Comparison of ENCODE assay signal across 27 cellular contexts in genomic region chr11:100080401-100080800, GRCh38.
"Had no signal": no experiment of that assay in that cellular context is flagged by ENCODE, and none has a peak within 500 bp of the region (broad histone marks: within the 10 kb centered on the region; RNA-seq: fewer than 3 reads in every experiment).

No MANE protein-coding gene starts in this region.

- H3K79me2 ChIP-seq: hepatocyte, parathyroid adenoma had no signal

- H3K36me3 ChIP-seq: left lung, lower lobe of right lung, right lobe of liver, stomach, thyroid gland, transverse colon, upper lobe of left lung, vagina had no signal

- H2AFZ ChIP-seq: hepatocyte, parathyroid adenoma had no signal

- H3K27me3 ChIP-seq: hepatocyte, left lung, right lobe of liver, stomach, testis, thyroid gland, transverse colon, upper lobe of left lung, vagina had no signal

- DNase-seq: immature natural killer cell; kidney; left colon; left lung; lower lobe of right lung; mammary epithelial cell; mesenchymal stem cell; naive B cell; natural killer cell; nephron progenitor cell; nucleus accumbens; psoas muscle; right lobe of liver; stimulated activated CD4-positive, alpha-beta T cell treated with anti-CD3 and anti-CD28 coated beads, Interleukin-12 subunit alpha, Interleukin-12 subunit beta, amount 100 ng/mL, for 4 hours; stimulated activated CD4-positive, alpha-beta T cell treated with anti-CD3 and anti-CD28 coated beads, Interleukin-15, amount 100 ng/mL, for 24 hours; stimulated activated CD4-positive, alpha-beta T cell treated with anti-CD3 and anti-CD28 coated beads, Interleukin-2, amount 100 ng/mL, for 24 hours; stimulated activated CD4-positive, alpha-beta T cell treated with anti-CD3 and anti-CD28 coated beads, Interleukin-4, amount 100 ng/mL, for 1 hour; stimulated activated naive B cell treated with anti-CD40 and anti-IgM and Interleukin-4, amounts not matched to agents 10 μg/mL and 1 μg/mL and 100 μg/mL, for 72 hours; stimulated activated naive CD8-positive, alpha-beta T cell treated with anti-CD3 and anti-CD28 coated beads, Interleukin-15, Interleukin-2, amounts not matched to agents 100 U/mL and 50 U/mL, for 24 hours; stomach; testis; thyroid gland; transverse colon; upper lobe of left lung had no signal

- H3K9me3 ChIP-seq: left lung, lower lobe of right lung, psoas muscle, right lobe of liver, stomach, testis, thyroid gland, transverse colon, upper lobe of left lung, vagina had no signal

- H3K4me2 ChIP-seq: hepatocyte had no signal

- H3K4me1 ChIP-seq: left lung, lower lobe of right lung, parathyroid adenoma, psoas muscle, right lobe of liver, stomach, testis, thyroid gland, transverse colon, upper lobe of left lung, vagina had no signal

- H3K27ac ChIP-seq: hepatocyte, left lung, lower lobe of right lung, parathyroid adenoma, psoas muscle, right lobe of liver, stomach, testis, thyroid gland, transverse colon, upper lobe of left lung, vagina had no signal

- FAIRE-seq: kidney had no signal

- H3K4me3 ChIP-seq: hepatocyte, left lung, lower lobe of right lung, psoas muscle, right lobe of liver, stomach, testis, thyroid gland, transverse colon, upper lobe of left lung, vagina had no signal

- ATAC-seq: left colon; left lung; lower lobe of right lung; natural killer cell; psoas muscle; right lobe of liver; stimulated activated naive B cell treated with anti-CD40 and anti-IgM and Interleukin-4, amounts not matched to agents 10 μg/mL and 1 μg/mL and 100 μg/mL, for 72 hours; stimulated activated naive CD8-positive, alpha-beta T cell treated with anti-CD3 and anti-CD28 coated beads, Interleukin-15, Interleukin-2, amounts not matched to agents 100 U/mL and 50 U/mL, for 24 hours had no signal

- H3K9ac ChIP-seq: parathyroid adenoma had no signal
